In the genomic region with DNA sequence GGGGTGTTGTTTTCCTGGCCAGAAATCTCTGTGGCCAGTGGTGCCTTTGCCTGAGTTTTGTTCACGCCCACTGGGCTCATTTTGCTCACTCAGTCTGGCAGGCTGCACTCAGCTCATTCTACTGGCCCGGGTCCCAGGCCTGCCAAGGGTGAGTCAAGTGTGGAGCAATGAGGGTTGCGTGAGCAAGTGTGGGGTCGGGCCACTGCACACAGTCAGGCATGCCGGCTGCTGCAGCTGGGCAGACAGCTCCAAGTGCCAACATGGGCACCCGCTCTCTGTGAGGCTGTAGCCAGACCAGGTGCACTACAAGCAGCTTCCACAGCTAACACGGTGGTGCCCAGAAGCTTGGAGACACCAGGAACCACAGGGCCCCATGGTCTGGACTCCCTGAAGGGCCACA, we compare ENCODE assay signal across 19 cellular contexts.
DNase-seq lines count a peak whose midpoint lies in the region; ATAC-seq and TF ChIP-seq lines count a peak whose summit lies in the region.
"Had no signal": no experiment of that assay in that cellular context is flagged by ENCODE, and none has a peak within 500 bp of the region (broad histone marks: within the 10 kb centered on the region; RNA-seq: fewer than 3 reads in every experiment).

No MANE protein-coding gene starts in this region.

- DNase-seq in Ammon's horn (ENCODE audit: low spot score), result peak; percentile 48
- DNase-seq in SHP77 treated with DMSO at 0.1 percent for 48 hours (lab: John Stamatoyannopoulos, UW), result peak; percentile 6
- peak in 26 of 42 donors; percentile 4 to 81 (median 30) for DNase-seq in head of caudate nucleus
- DNase-seq in omental fat pad (ENCODE audit: low spot score), result no peak
- DNase-seq in NK-92 (lab: John Stamatoyannopoulos, UW; ENCODE audit: unreplicated experiment), result no peak
- DNase-seq in activated CD8-positive, alpha-beta T cell treated with anti-CD3 and anti-CD28 coated beads for 36 hours, result no peak
- no peak for DNase-seq in NCI-H2029 treated with DMSO at 0.1 percent for 48 hours (lab: John Stamatoyannopoulos, UW)
- no peak for DNase-seq in activated CD4-positive, alpha-beta memory T cell treated with anti-CD3 and anti-CD28 coated beads for 36 hours
- DNase-seq: activated CD8-positive, alpha-beta memory T cell treated with anti-CD3 and anti-CD28 coated beads, Interleukin-2, amount 10 ng/mL, durations not matched to agents 7 days and 5 days; activated gamma-delta T cell; cortex of kidney; EL; KBM-7; left colon; NCI-H1105; NCI-H2171; stimulated activated naive B cell treated with anti-CD40 and anti-IgM and Interleukin-4, amounts not matched to agents 10 μg/mL and 1 μg/mL and 100 μg/mL, for 72 hours; uterus had no signal

- intact Hi-C loops in head of caudate nucleus (cut with DNase I), result no loop called here
- intact Hi-C loops in activated CD8-positive, alpha-beta T cell treated with anti-CD3 and anti-CD28 coated beads for 36 hours (cut with micrococcal nuclease), result no loop called here
- intact Hi-C loops in activated CD4-positive, alpha-beta memory T cell treated with anti-CD3 and anti-CD28 coated beads for 36 hours (cut with micrococcal nuclease), result no loop called here

- POLR2A ChIA-PET in activated CD8-positive, alpha-beta T cell treated with anti-CD3 and anti-CD28 coated beads for 36 hours (lab: Charles Lee), result no interaction called here
- POLR2A ChIA-PET in activated CD4-positive, alpha-beta memory T cell treated with anti-CD3 and anti-CD28 coated beads for 36 hours (lab: Charles Lee), result no interaction called here

- no peaks in the 10 kb centered on the region for H3K4me1 Mint-ChIP-seq in activated CD8-positive, alpha-beta T cell treated with anti-CD3 and anti-CD28 coated beads for 36 hours (ENCODE audit: low read depth)
- H3K4me1 Mint-ChIP-seq in activated CD4-positive, alpha-beta memory T cell treated with anti-CD3 and anti-CD28 coated beads for 36 hours (ENCODE audit: low read depth), result no peaks in the 10 kb centered on the region
- H3K4me1 Mint-ChIP-seq: activated CD8-positive, alpha-beta memory T cell treated with anti-CD3 and anti-CD28 coated beads, Interleukin-2, amount 10 ng/mL, durations not matched to agents 7 days and 5 days; stimulated activated naive B cell treated with anti-CD40 and anti-IgM and Interleukin-4, amounts not matched to agents 10 μg/mL and 1 μg/mL and 100 μg/mL, for 72 hours had no signal

- no peaks in the 10 kb centered on the region for H3K36me3 Mint-ChIP-seq in activated CD8-positive, alpha-beta T cell treated with anti-CD3 and anti-CD28 coated beads for 36 hours (ENCODE audit: low read depth)
- no peaks in the 10 kb centered on the region for H3K36me3 Mint-ChIP-seq in activated CD4-positive, alpha-beta memory T cell treated with anti-CD3 and anti-CD28 coated beads for 36 hours
- H3K36me3 Mint-ChIP-seq: activated CD8-positive, alpha-beta memory T cell treated with anti-CD3 and anti-CD28 coated beads, Interleukin-2, amount 10 ng/mL, durations not matched to agents 7 days and 5 days; stimulated activated naive B cell treated with anti-CD40 and anti-IgM and Interleukin-4, amounts not matched to agents 10 μg/mL and 1 μg/mL and 100 μg/mL, for 72 hours had no signal

- no peak for TF ChIP-seq CTCF in omental fat pad (IDR thresholded peaks at IDR 0.05)
- no peak for TF ChIP-seq CTCF in activated CD8-positive, alpha-beta T cell treated with anti-CD3 and anti-CD28 coated beads for 36 hours (IDR thresholded peaks at IDR 0.05)

- CTCF ChIA-PET in activated CD8-positive, alpha-beta T cell treated with anti-CD3 and anti-CD28 coated beads for 36 hours (lab: Charles Lee), result no interaction called here
- CTCF ChIA-PET in activated CD4-positive, alpha-beta memory T cell treated with anti-CD3 and anti-CD28 coated beads for 36 hours (lab: Charles Lee), result no interaction called here

- H3K27ac Mint-ChIP-seq in activated CD8-positive, alpha-beta T cell treated with anti-CD3 and anti-CD28 coated beads for 36 hours, result no peak overlapping the region
- H3K27ac Mint-ChIP-seq in activated CD4-positive, alpha-beta memory T cell treated with anti-CD3 and anti-CD28 coated beads for 36 hours, result no peak overlapping the region
- H3K27ac Mint-ChIP-seq: activated CD8-positive, alpha-beta memory T cell treated with anti-CD3 and anti-CD28 coated beads, Interleukin-2, amount 10 ng/mL, durations not matched to agents 7 days and 5 days; progenitor cell of endocrine pancreas; stimulated activated naive B cell treated with anti-CD40 and anti-IgM and Interleukin-4, amounts not matched to agents 10 μg/mL and 1 μg/mL and 100 μg/mL, for 72 hours had no signal

- no peaks in the 10 kb centered on the region for H3K27me3 Mint-ChIP-seq in activated CD8-positive, alpha-beta T cell treated with anti-CD3 and anti-CD28 coated beads for 36 hours
- H3K27me3 Mint-ChIP-seq in activated CD4-positive, alpha-beta memory T cell treated with anti-CD3 and anti-CD28 coated beads for 36 hours, result no peaks in the 10 kb centered on the region
- H3K27me3 Mint-ChIP-seq: activated CD8-positive, alpha-beta memory T cell treated with anti-CD3 and anti-CD28 coated beads, Interleukin-2, amount 10 ng/mL, durations not matched to agents 7 days and 5 days had no signal

- ATAC-seq in omental fat pad (ENCODE audit: low FRiP score), result peak; percentile 99
- no peak for ATAC-seq in activated CD8-positive, alpha-beta T cell treated with anti-CD3 and anti-CD28 coated beads for 36 hours
- ATAC-seq: activated CD8-positive, alpha-beta memory T cell treated with anti-CD3 and anti-CD28 coated beads, Interleukin-2, amount 10 ng/mL, durations not matched to agents 7 days and 5 days; left colon; stimulated activated naive B cell treated with anti-CD40 and anti-IgM and Interleukin-4, amounts not matched to agents 10 μg/mL and 1 μg/mL and 100 μg/mL, for 72 hours had no signal

- H3K9me3 Mint-ChIP-seq in activated CD8-positive, alpha-beta T cell treated with anti-CD3 and anti-CD28 coated beads for 36 hours, result no peaks in the 10 kb centered on the region
- H3K9me3 Mint-ChIP-seq in activated CD4-positive, alpha-beta memory T cell treated with anti-CD3 and anti-CD28 coated beads for 36 hours, result no peaks in the 10 kb centered on the region

- H3K4me3 Mint-ChIP-seq in activated CD8-positive, alpha-beta T cell treated with anti-CD3 and anti-CD28 coated beads for 36 hours, result no peak overlapping the region
- no peak overlapping the region for H3K4me3 Mint-ChIP-seq in activated CD4-positive, alpha-beta memory T cell treated with anti-CD3 and anti-CD28 coated beads for 36 hours
- H3K4me3 Mint-ChIP-seq: activated CD8-positive, alpha-beta memory T cell treated with anti-CD3 and anti-CD28 coated beads, Interleukin-2, amount 10 ng/mL, durations not matched to agents 7 days and 5 days; stimulated activated naive B cell treated with anti-CD40 and anti-IgM and Interleukin-4, amounts not matched to agents 10 μg/mL and 1 μg/mL and 100 μg/mL, for 72 hours had no signal

Comparison
In these comparisons a context has a peak if more than half of its experiments do, and no peak if none do; other contexts are left out.
1. DNase-seq: peak in Ammon's horn (single experiment), SHP77 treated with DMSO at 0.1 percent for 48 hours (single experiment) and head of caudate nucleus (26 of 42); none in omental fat pad (single experiment), NK-92 (single experiment), activated CD8-positive, alpha-beta T cell treated with anti-CD3 and anti-CD28 coated beads for 36 hours (single experiment), NCI-H2029 treated with DMSO at 0.1 percent for 48 hours (single experiment) and activated CD4-positive, alpha-beta memory T cell treated with anti-CD3 and anti-CD28 coated beads for 36 hours (single experiment).